In genomic region chr5:81420039-81420667, GRCh38 we compare ENCODE assay signal across 9 cellular contexts. TPM values are rescaled to one million over a fixed set of nuclear protein-coding genes. Genes with fewer than 3 reads are reported as not detected.
DNase-seq lines count a peak whose midpoint lies in the region; ATAC-seq and TF ChIP-seq lines count a peak whose summit lies in the region.
"Had no signal": no experiment of that assay in that cellular context is flagged by ENCODE, and none has a peak within 500 bp of the region (broad histone marks: within the 10 kb centered on the region; RNA-seq: fewer than 3 reads in every experiment).

No MANE protein-coding gene starts in this region.

- peak overlapping the region; percentile 11; the same call in 1 of the 2 replicates for H2AFZ ChIP-seq in PC-3 (ENCODE audit: low read length)

- no peaks in the 10 kb centered on the region for H3K79me2 ChIP-seq in PC-3 (ENCODE audit: low read length)

- no peaks in the 10 kb centered on the region for H3K9me3 Mint-ChIP-seq in activated CD4-positive, alpha-beta T cell treated with anti-CD3 and anti-CD28 coated beads, Interleukin-2, amount 10 ng/mL, durations not matched to agents 7 days and 5 days

- no peaks in the 10 kb centered on the region for H3K27me3 Mint-ChIP-seq in activated CD4-positive, alpha-beta T cell treated with anti-CD3 and anti-CD28 coated beads, Interleukin-2, amount 10 ng/mL, durations not matched to agents 7 days and 5 days

- no peak for TF ChIP-seq CTCF in PC-3 (conservative IDR thresholded peaks at IDR 0.05; ENCODE audit: low read depth, low read length)
- no peak for TF ChIP-seq CTCF in suprapubic skin (IDR thresholded peaks at IDR 0.05)

- H3K4me1 ChIP-seq in PC-3 (ENCODE audit: insufficient read depth, low read length): peaks cover 65% of the 10 kb centered on the region
- peaks cover 26% of the 10 kb centered on the region for H3K4me1 ChIP-seq in skeletal muscle satellite cell (ENCODE audit: control insufficient read depth, insufficient read depth, low read length)
- no peaks in the 10 kb centered on the region for H3K4me1 ChIP-seq in suprapubic skin
- no peaks in the 10 kb centered on the region for H3K4me1 ChIP-seq in effector memory CD4-positive, alpha-beta T cell (ENCODE audit: control insufficient read depth, insufficient read depth, low read length, poor library complexity, severe bottlenecking)

- ATAC-seq in PC-3 (peak; percentile 81), GM21447 (IDR thresholded peaks at IDR 0.05; ENCODE audit: unreplicated experiment) (no peak)

- peaks cover 5% of the 10 kb centered on the region for H3K36me3 Mint-ChIP-seq in activated CD4-positive, alpha-beta T cell treated with anti-CD3 and anti-CD28 coated beads, Interleukin-2, amount 10 ng/mL, durations not matched to agents 7 days and 5 days (ENCODE audit: low read depth)

- peaks cover 26% of the 10 kb centered on the region for H3K4me1 Mint-ChIP-seq in activated CD4-positive, alpha-beta T cell treated with anti-CD3 and anti-CD28 coated beads, Interleukin-2, amount 10 ng/mL, durations not matched to agents 7 days and 5 days

- no peak overlapping the region for H3K27ac Mint-ChIP-seq in activated CD4-positive, alpha-beta T cell treated with anti-CD3 and anti-CD28 coated beads, Interleukin-2, amount 10 ng/mL, durations not matched to agents 7 days and 5 days

- DNase-seq in activated CD4-positive, alpha-beta T cell treated with anti-CD3 and anti-CD28 coated beads, Interleukin-2, amount 10 ng/mL, durations not matched to agents 7 days and 5 days: peak; percentile 23
- DNase-seq in activated CD4-positive, alpha-beta T cell treated with anti-CD3 and anti-CD28 coated beads, Interleukin-2, amount 50 U/mL, for 48 hours: no peak
- DNase-seq in PC-3 (peak; percentile 89), dedifferentiated amniotic fluid mesenchymal stem cell (ENCODE audit: extremely low spot score) (peak; percentile 91), suprapubic skin (ENCODE audit: low spot score in 2 of 2) (no peak)
- no peak for DNase-seq in effector memory CD4-positive, alpha-beta T cell

- 63% methylated on average over 6 of the region's 6 CpGs for WGBS in suprapubic skin

- H3K36me3 ChIP-seq in PC-3 (ENCODE audit: low read depth, low read length): no peaks in the 10 kb centered on the region
- H3K36me3 ChIP-seq in skeletal muscle satellite cell (ENCODE audit: insufficient read depth, low read length): no peaks in the 10 kb centered on the region
- H3K36me3 ChIP-seq in suprapubic skin: peaks cover 11% of the 10 kb centered on the region
- H3K36me3 ChIP-seq in effector memory CD4-positive, alpha-beta T cell (ENCODE audit: control insufficient read depth, insufficient read depth, low read length): no peaks in the 10 kb centered on the region

- BruUV-seq in PC-3 (replicated peaks; lab: Mats Ljungman, UMichigan): no TSS peak

- POLR2A ChIA-PET in activated CD4-positive, alpha-beta T cell treated with anti-CD3 and anti-CD28 coated beads, Interleukin-2, amount 10 ng/mL, durations not matched to agents 7 days and 5 days (lab: Charles Lee): no interaction called here
- POLR2A ChIA-PET in PC-3 (lab: Charles Lee; ENCODE audit: unreplicated experiment): no interaction called here

- H3K9me2 ChIP-seq in PC-3 (replicated peaks; ENCODE audit: low read length): no peaks in the 10 kb centered on the region

- H3F3A ChIP-seq in PC-3 (ENCODE audit: low read length, unreplicated experiment): peaks cover 4% of the 10 kb centered on the region

- peak overlapping the region; percentile 21; the same call in 1 of the 2 replicates for H3K4me3 ChIP-seq in PC-3 (ENCODE audit: low read length)
- no peak overlapping the region for H3K4me3 ChIP-seq in skeletal muscle satellite cell (ENCODE audit: low read length)
- H3K4me3 ChIP-seq in suprapubic skin: no peak overlapping the region
- H3K4me3 ChIP-seq in effector memory CD4-positive, alpha-beta T cell (ENCODE audit: insufficient read depth, low read depth, low read length, poor library complexity, severe bottlenecking): no peak overlapping the region

- H3K4me2 ChIP-seq in PC-3 (ENCODE audit: low read length) (peak overlapping the region; percentile 75), skeletal muscle satellite cell (ENCODE audit: low read length) (peak overlapping the region; percentile 59)

- peak overlapping the region; percentile 99 for H3K27ac ChIP-seq in PC-3 (ENCODE audit: low read length)
- no peak overlapping the region for H3K27ac ChIP-seq in suprapubic skin
- no peak overlapping the region for H3K27ac ChIP-seq in effector memory CD4-positive, alpha-beta T cell (ENCODE audit: insufficient read depth, low read length, poor library complexity, severe bottlenecking)
- H3K27ac ChIP-seq: C4-2B had no signal

- intact Hi-C loops in PC-3 (cut with micrococcal nuclease): loop anchor here (1.0 to 10.0 kb wide), 2 partner anchors 117 to 555 kb away; partner anchors contain the start of gene ATG10

- H4K20me1 ChIP-seq in PC-3 (ENCODE audit: low read length): no peaks in the 10 kb centered on the region

- TF ChIP-seq POLR2A in suprapubic skin (IDR thresholded peaks at IDR 0.05): no peak

- no peaks in the 10 kb centered on the region for H3K9me3 ChIP-seq in PC-3 (ENCODE audit: low read length)
- H3K9me3 ChIP-seq in skeletal muscle satellite cell (replicated peaks; ENCODE audit: low read length): no peaks in the 10 kb centered on the region
- no peaks in the 10 kb centered on the region for H3K9me3 ChIP-seq in suprapubic skin
- H3K9me3 ChIP-seq in effector memory CD4-positive, alpha-beta T cell (ENCODE audit: control insufficient read depth, low read length): no peaks in the 10 kb centered on the region

- H3K9ac ChIP-seq in PC-3 (ENCODE audit: low read length) (peak overlapping the region; percentile 85), skeletal muscle satellite cell (ENCODE audit: low read depth, low read length) (peak overlapping the region; percentile 64)

- CTCF ChIA-PET in activated CD4-positive, alpha-beta T cell treated with anti-CD3 and anti-CD28 coated beads, Interleukin-2, amount 10 ng/mL, durations not matched to agents 7 days and 5 days (lab: Charles Lee): no interaction called here
- CTCF ChIA-PET in PC-3 (lab: Charles Lee): no interaction called here

- no peak for TF ChIP-seq EP300 in suprapubic skin (IDR thresholded peaks at IDR 0.05)

- no peaks in the 10 kb centered on the region for H3K27me3 ChIP-seq in PC-3 (ENCODE audit: low read length)
- H3K27me3 ChIP-seq in skeletal muscle satellite cell (ENCODE audit: control insufficient read depth, insufficient read depth, low read length): no peaks in the 10 kb centered on the region
- no peaks in the 10 kb centered on the region for H3K27me3 ChIP-seq in suprapubic skin
- H3K27me3 ChIP-seq in effector memory CD4-positive, alpha-beta T cell (replicated peaks; ENCODE audit: control insufficient read depth, insufficient read depth, low read length, poor library complexity, severe bottlenecking): no peaks in the 10 kb centered on the region

- H3K4me3 Mint-ChIP-seq in activated CD4-positive, alpha-beta T cell treated with anti-CD3 and anti-CD28 coated beads, Interleukin-2, amount 10 ng/mL, durations not matched to agents 7 days and 5 days: no peak overlapping the region

RNA-seq across cellular contexts. Expression of gene ACOT12, which starts 26.2 kb away (rescaled TPM):
- not detected for total RNA-seq in activated CD4-positive, alpha-beta T cell treated with anti-CD3 and anti-CD28 coated beads, Interleukin-2, amount 10 ng/mL, durations not matched to agents 7 days and 5 days
- total RNA-seq in PC-3 (2014; rRNA removed) (not detected in 2 replicates), suprapubic skin (1 to 10 TPM in 1 of 4 donors, not detected in 3; 3.0 TPM)
- total RNA-seq in skeletal muscle satellite cell (2012; rRNA removed): 0.25 TPM in 1 of 2 replicates, not detected in the other

Comparison
In these comparisons a context has a peak if more than half of its experiments do, and no peak if none do; other contexts are left out.
1. DNase-seq: peak in activated CD4-positive, alpha-beta T cell treated with anti-CD3 and anti-CD28 coated beads, Interleukin-2, amount 10 ng/mL, durations not matched to agents 7 days and 5 days (single experiment), PC-3 (single experiment) and dedifferentiated amniotic fluid mesenchymal stem cell (single experiment); none in activated CD4-positive, alpha-beta T cell treated with anti-CD3 and anti-CD28 coated beads, Interleukin-2, amount 50 U/mL, for 48 hours (0 of 2), suprapubic skin (0 of 2) and effector memory CD4-positive, alpha-beta T cell (0 of 3).